Comparison of ENCODE assay signal across 9 cellular contexts in the genomic region with DNA sequence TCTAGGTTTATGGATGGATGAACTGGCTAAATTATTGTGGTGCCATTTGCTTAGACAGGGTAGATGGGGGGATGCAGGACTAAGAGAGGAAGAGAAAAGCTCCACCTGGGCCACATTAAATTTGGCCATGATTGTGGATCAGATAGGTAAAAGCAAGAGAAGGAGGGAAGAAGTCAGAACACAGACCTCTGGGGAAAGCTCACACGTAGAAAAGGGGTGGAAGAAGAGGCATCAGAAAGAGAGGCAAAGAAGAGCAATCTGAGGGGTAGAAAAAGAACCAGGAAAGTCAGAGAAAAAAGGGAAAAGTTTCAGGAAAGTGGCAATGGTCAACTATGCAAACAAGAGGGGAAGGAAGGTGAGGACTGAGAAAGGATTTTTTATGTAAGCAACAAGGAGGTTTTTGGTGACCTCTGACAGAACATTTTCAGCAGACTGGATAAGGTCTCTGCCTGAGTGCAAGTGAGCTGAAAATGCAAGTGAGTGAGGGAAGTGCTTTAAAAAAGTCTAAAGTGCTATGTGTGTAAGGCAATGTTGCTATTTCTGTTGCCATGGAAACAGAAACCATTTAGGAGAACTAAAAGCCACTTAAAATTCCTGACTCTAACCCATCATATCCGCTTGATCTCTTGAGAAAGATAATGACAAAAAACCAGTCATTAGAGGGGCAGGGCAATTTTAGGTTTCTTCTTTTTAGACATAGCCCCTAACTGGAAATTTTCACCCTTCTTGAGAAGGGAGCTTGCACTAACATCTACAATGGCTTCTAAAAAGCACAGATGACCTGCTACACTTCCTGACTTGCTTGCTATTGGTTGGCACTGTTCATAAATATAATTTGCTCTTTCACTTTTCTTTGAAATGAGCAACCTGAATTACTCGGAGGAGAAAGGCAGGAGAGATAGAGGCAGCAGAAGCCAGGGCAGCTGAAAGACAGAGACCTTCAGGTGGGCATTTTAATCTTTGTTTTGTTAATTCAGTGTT. TPM values are rescaled to one million over a fixed set of nuclear protein-coding genes. Genes with fewer than 3 reads are reported as not detected.
DNase-seq lines count a peak whose midpoint lies in the region; ATAC-seq and TF ChIP-seq lines count a peak whose summit lies in the region.
"Had no signal": no experiment of that assay in that cellular context is flagged by ENCODE, and none has a peak within 500 bp of the region (broad histone marks: within the 10 kb centered on the region; RNA-seq: fewer than 3 reads in every experiment).

A gene with protein sequence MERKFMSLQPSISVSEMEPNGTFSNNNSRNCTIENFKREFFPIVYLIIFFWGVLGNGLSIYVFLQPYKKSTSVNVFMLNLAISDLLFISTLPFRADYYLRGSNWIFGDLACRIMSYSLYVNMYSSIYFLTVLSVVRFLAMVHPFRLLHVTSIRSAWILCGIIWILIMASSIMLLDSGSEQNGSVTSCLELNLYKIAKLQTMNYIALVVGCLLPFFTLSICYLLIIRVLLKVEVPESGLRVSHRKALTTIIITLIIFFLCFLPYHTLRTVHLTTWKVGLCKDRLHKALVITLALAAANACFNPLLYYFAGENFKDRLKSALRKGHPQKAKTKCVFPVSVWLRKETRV (plus strand): TSS at position 856 of the 981 bp plus-strand sequence. CDS start 52,889 bp downstream, outside the sequence.

- no peaks in the 10 kb centered on the region for H3K36me3 Mint-ChIP-seq in activated naive CD8-positive, alpha-beta T cell treated with anti-CD3 and anti-CD28 coated beads, Interleukin-2, amount 50 U/mL, for 24 hours (ENCODE audit: low read depth)

- H3K27me3 ChIP-seq in liver (ENCODE audit: control insufficient read depth in 4 of 4, insufficient read depth in 4 of 4, low read length in 3 of 4) (no peaks in the 10 kb centered on the region), mammary epithelial cell (ENCODE audit: insufficient read depth, low read length) (no peaks in the 10 kb centered on the region)

- in situ Hi-C loops in KBM-7 (cut with MboI; ENCODE audit: low pct_unique_long_range_greater_than_20kb, low sequenced_read_pairs) = no loop called here
- in situ Hi-C loops in mammary epithelial cell (cut with MboI; ENCODE audit: low sequenced_read_pairs in 2 of 2) = no loop called here

- H3K4me1 Mint-ChIP-seq in activated naive CD8-positive, alpha-beta T cell treated with anti-CD3 and anti-CD28 coated beads, Interleukin-2, amount 50 U/mL, for 24 hours = peaks cover 37% of the 10 kb centered on the region

- BruUV-seq in mammary epithelial cell (replicated peaks; lab: Mats Ljungman, UMichigan) = no TSS peak

- WGBS in liver = 66% methylated on average over 3 of the region's 3 CpGs
- 71% methylated on average over 3 of the region's 3 CpGs for WGBS in mammary epithelial cell (ENCODE audit: low coverage, missing lambda C conversion rate)

- H3K36me3 ChIP-seq in liver (ENCODE audit: control insufficient read depth in 4 of 4, insufficient read depth in 3 of 4, low read depth in 1 of 4, low read length in 3 of 4) (no peaks in the 10 kb centered on the region), mammary epithelial cell (ENCODE audit: insufficient read depth, low read length) (no peaks in the 10 kb centered on the region)

- no peak within 1 kb of the TSS for H3K4me3 ChIP-seq in liver (ENCODE audit: low read depth in 1 of 3, low read length in 3 of 3)
- no peak within 1 kb of the TSS for H3K4me3 ChIP-seq in mammary epithelial cell (replicated peaks in 1 of 3; ENCODE audit: insufficient read depth in 1 of 3, low read depth in 2 of 3, low read length in 3 of 3)

- CTCF ChIA-PET in mammary epithelial cell (lab: Charles Lee; ENCODE audit: low non-redundant PET) = no interaction called here

- no peak for TF ChIP-seq RAD21 in liver (IDR thresholded peaks at IDR 0.05)

- TF ChIP-seq CTCF in liver (IDR thresholded peaks at IDR 0.05; ENCODE audit: low read depth, low read length, missing input control) (no peak), mammary epithelial cell (conservative IDR thresholded peaks at IDR 0.05 in 1 of 2, IDR thresholded peaks at IDR 0.05 in 1 of 2; ENCODE audit: extremely low read depth in 1 of 2, insufficient read depth in 1 of 2, low read depth in 1 of 2, low read length in 2 of 2) (no peak)

- H3K27ac Mint-ChIP-seq in activated naive CD8-positive, alpha-beta T cell treated with anti-CD3 and anti-CD28 coated beads, Interleukin-2, amount 50 U/mL, for 24 hours = peak within 1 kb of the TSS; percentile 78

- no peaks in the 10 kb centered on the region for H3K27me3 Mint-ChIP-seq in activated naive CD8-positive, alpha-beta T cell treated with anti-CD3 and anti-CD28 coated beads, Interleukin-2, amount 50 U/mL, for 24 hours

- ATAC-seq in activated naive CD8-positive, alpha-beta T cell treated with anti-CD3 and anti-CD28 coated beads, Interleukin-2, amount 50 U/mL, for 24 hours = peak; percentile 88
- ATAC-seq in left colon = no peak

- H3K79me2 ChIP-seq in mammary epithelial cell (ENCODE audit: insufficient read depth, low read length) = no peaks in the 10 kb centered on the region

- H3K4me2 ChIP-seq in mammary epithelial cell (ENCODE audit: insufficient read depth, low read depth, low read length) = no peak within 1 kb of the TSS

- DNase-seq in stimulated activated naive CD4-positive, alpha-beta T cell (lab: John Stamatoyannopoulos, UW) = peak in 5 of 6 experiments; percentile 7 to 85 (median 80)
- DNase-seq in stimulated activated naive CD4-positive, alpha-beta T cell treated with Interleukin-2 at 50 U/mL for 16 hours (lab: John Stamatoyannopoulos, UW) = no peak
- peak; percentile 86 for DNase-seq in KBM-7
- DNase-seq in activated naive CD8-positive, alpha-beta T cell treated with anti-CD3 and anti-CD28 coated beads, Interleukin-2, amount 50 U/mL, for 24 hours = no peak
- DNase-seq in NCI-H146 (lab: John Stamatoyannopoulos, UW) = no peak
- DNase-seq in mammary epithelial cell = no peak
- DNase-seq in left colon = no peak

- no peak within 1 kb of the TSS for H3K9ac ChIP-seq in liver (ENCODE audit: low read depth in 1 of 2, low read length in 2 of 2)
- H3K9ac ChIP-seq in mammary epithelial cell (ENCODE audit: insufficient read depth, low read length) = no peak within 1 kb of the TSS

- H3K4me3 Mint-ChIP-seq in activated naive CD8-positive, alpha-beta T cell treated with anti-CD3 and anti-CD28 coated beads, Interleukin-2, amount 50 U/mL, for 24 hours = peak within 1 kb of the TSS; percentile 80

- H4K20me1 ChIP-seq in mammary epithelial cell (ENCODE audit: insufficient read depth, low read length) = no peaks in the 10 kb centered on the region

- no peaks in the 10 kb centered on the region for H3K9me3 ChIP-seq in liver (ENCODE audit: control insufficient read depth in 4 of 4, low read length in 3 of 4)
- no peaks in the 10 kb centered on the region for H3K9me3 ChIP-seq in mammary epithelial cell (replicated peaks; ENCODE audit: insufficient read depth, low read length)

- no peaks in the 10 kb centered on the region for H3K9me3 Mint-ChIP-seq in activated naive CD8-positive, alpha-beta T cell treated with anti-CD3 and anti-CD28 coated beads, Interleukin-2, amount 50 U/mL, for 24 hours

- dilution Hi-C loops in mammary epithelial cell (cut with HindIII; ENCODE audit: low sequenced_read_pairs) = loop anchor here (5.0 kb wide), 1 partner anchor 36 kb away; no protein-coding TSS in a partner anchor

- H3K4me1 ChIP-seq in liver (ENCODE audit: control insufficient read depth in 4 of 4, insufficient read depth in 4 of 4, low read length in 3 of 4) (peaks cover 0 to 4% (median 2%) of the 10 kb centered on the region in 4 donors), mammary epithelial cell (ENCODE audit: insufficient read depth, low read length) (no peaks in the 10 kb centered on the region)

- H3K27ac ChIP-seq in liver (ENCODE audit: low read depth in 1 of 2, low read length in 2 of 2) (no peak within 1 kb of the TSS), mammary epithelial cell (ENCODE audit: insufficient read depth, low read depth, low read length) (no peak within 1 kb of the TSS)

- no peak within 1 kb of the TSS for H2AFZ ChIP-seq in mammary epithelial cell (ENCODE audit: low read depth, low read length)

- intact Hi-C loops in mammary epithelial cell (cut with micrococcal nuclease) = no loop called here
- intact Hi-C loops in left colon (cut with DNase I, micrococcal nuclease) = no loop called here

TF ChIP-seq in liver, 16 proteins besides CTCF, POLR2A, EP300 and RAD21:
- TF ChIP-seq RXRA (IDR thresholded peaks at IDR 0.05) (no peak), YY1 (IDR thresholded peaks at IDR 0.05) (peak; percentile 17)

RNA-seq across cellular contexts. Expression of the gene that starts here (rescaled TPM):
- under 1 TPM; 0.17 to 0.37 TPM for total RNA-seq in liver
- polyA plus RNA-seq in liver = under 1 TPM; 0.07 to 0.14 TPM
- total RNA-seq in mammary epithelial cell = not detected
- polyA plus RNA-seq in mammary epithelial cell = not detected
- not detected for polyA minus RNA-seq in mammary epithelial cell
- under 1 TPM; 0.27 to 0.36 TPM for total RNA-seq in left colon
- total RNA-seq: dermis microvascular lymphatic vessel endothelial cell had no signal

Comparison
In these comparisons a context has a peak if more than half of its experiments do, and no peak if none do; other contexts are left out.
1. DNase-seq: peak in stimulated activated naive CD4-positive, alpha-beta T cell (5 of 6) and KBM-7 (single experiment); none in stimulated activated naive CD4-positive, alpha-beta T cell treated with Interleukin-2 at 50 U/mL for 16 hours (single experiment), activated naive CD8-positive, alpha-beta T cell treated with anti-CD3 and anti-CD28 coated beads, Interleukin-2, amount 50 U/mL, for 24 hours (single experiment), NCI-H146 (single experiment), mammary epithelial cell (single experiment) and left colon (0 of 2).